8 cellular contexts compared by ENCODE assay signal in the genomic region with DNA sequence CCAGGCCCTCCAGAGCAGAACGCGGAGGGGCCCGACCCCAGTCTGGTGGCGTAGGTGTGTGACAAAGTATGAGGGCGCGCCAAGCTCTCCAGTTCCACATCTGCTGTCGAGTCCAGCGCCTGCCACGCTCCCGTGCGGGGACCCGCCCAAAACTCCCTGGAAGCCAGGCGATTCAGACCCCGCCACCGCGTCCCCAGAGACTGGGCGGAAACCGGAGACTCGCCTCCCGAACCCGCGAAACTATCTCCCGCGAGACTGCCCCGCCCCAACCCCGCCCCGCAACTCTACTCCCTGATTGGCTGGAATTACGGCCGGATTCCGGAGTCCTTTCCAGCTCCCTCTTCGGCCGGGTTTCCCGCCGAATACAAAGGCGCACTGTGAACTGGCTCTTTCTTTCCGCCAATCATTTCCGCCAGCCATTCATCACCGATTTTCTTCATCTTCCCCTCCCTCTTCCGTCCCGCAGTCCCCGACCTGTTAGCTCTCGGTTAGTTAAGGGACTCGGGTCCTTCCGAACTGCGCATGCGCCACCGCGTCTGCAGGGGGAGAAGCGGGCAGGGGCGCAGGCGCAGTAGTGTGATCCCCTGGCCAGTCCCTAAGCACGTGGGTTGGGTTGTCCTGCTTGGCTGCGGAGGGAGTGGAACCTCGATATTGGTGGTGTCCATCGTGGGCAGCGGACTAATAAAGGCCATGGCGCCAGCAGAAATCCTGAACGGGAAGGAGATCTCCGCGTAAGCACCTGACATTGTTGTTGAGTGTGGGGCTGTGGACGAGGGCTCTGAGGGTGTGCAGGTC. TPM values are rescaled to one million over a fixed set of nuclear protein-coding genes. Genes with fewer than 3 reads are reported as not detected.
A peak's percentile ranks its signal among the peaks of the same experiment; 100 is the strongest.
DNase-seq lines count a peak whose midpoint lies in the region; ATAC-seq and TF ChIP-seq lines count a peak whose summit lies in the region.

A gene (plus strand): TSS at position 616 of the 795 bp plus-strand sequence. CDS start 75 bp downstream, at position 691.

- peak within 1 kb of the TSS; percentile 43 to 88 (median 82) for H3K27ac ChIP-seq in heart right ventricle
- peak within 1 kb of the TSS; percentile 82 to 93 (median 85) for H3K27ac ChIP-seq in upper lobe of left lung

- TF ChIP-seq CTCF in GM13976 (IDR thresholded peaks at IDR 0.05; ENCODE audit: borderline replicate concordance, control extremely low read depth, extremely low read depth, insufficient read depth, missing control alignments), result no peak
- TF ChIP-seq CTCF in heart right ventricle (IDR thresholded peaks at IDR 0.05), result no peak
- peak in 3 of 6 experiments; percentile 19 to 52 (median 33) for TF ChIP-seq CTCF in upper lobe of left lung (IDR thresholded peaks at IDR 0.05)

- ATAC-seq in HG02870 (IDR thresholded peaks at IDR 0.05; ENCODE audit: unreplicated experiment) (peak; percentile 78), heart right ventricle (peak; percentile 92 to 97 (median 94)), upper lobe of left lung (ENCODE audit: low FRiP score in 2 of 2) (peak; percentile 97 to 98)

- H3K9me3 ChIP-seq in heart right ventricle, result no peaks in the 10 kb centered on the region
- no peaks in the 10 kb centered on the region for H3K9me3 ChIP-seq in upper lobe of left lung

- peak within 1 kb of the TSS; percentile 54 to 96 (median 68) for H3K4me3 ChIP-seq in heart right ventricle
- H3K4me3 ChIP-seq in upper lobe of left lung, result peak within 1 kb of the TSS; percentile 62 to 85 (median 74)

- intact Hi-C loops in T-helper 1 cell treated with Interleukin-12 subunit alpha and Interleukin-12 subunit beta and Interleukin-4 antibody, amounts not matched to agents 30 ng/mL and 1 ng/mL, for 36 hours (cut with micrococcal nuclease), result loop anchor here (1.0 to 5.0 kb wide), 12 partner anchors 44 to 845 kb away; a partner anchor contains a TSS
- intact Hi-C loops in heart right ventricle (cut with DNase I), result loop anchor here in 3 of 10 donors (5.0 kb wide), 1 partner anchor 46 kb away; no protein-coding TSS in a partner anchor
- intact Hi-C loops in posterior cingulate gyrus (cut with DNase I), result loop anchor here (5.0 kb wide), 2 partner anchors 46 to 79 kb away; a partner anchor contains a TSS

- in situ Hi-C loops in GM13976 (cut with MboI; ENCODE audit: low sequenced_read_pairs, unreplicated experiment), result no loop called here

- DNase-seq in GM13976 (ENCODE audit: low spot score) (peak; percentile 97), NCI-H146 treated with DMSO at 0.1 percent for 48 hours (lab: John Stamatoyannopoulos, UW; ENCODE audit: unreplicated experiment) (peak; percentile 94), amniotic epithelial cell (ENCODE audit: low read depth) (peak; percentile 99), heart right ventricle (peak; percentile 99), posterior cingulate gyrus (peak; percentile 92 to 99 (median 96)), upper lobe of left lung (peak; percentile 96 to 99)

- no peak for TF ChIP-seq EP300 in upper lobe of left lung (IDR thresholded peaks at IDR 0.05)

- no peaks in the 10 kb centered on the region for H3K27me3 ChIP-seq in heart right ventricle
- no peaks in the 10 kb centered on the region for H3K27me3 ChIP-seq in upper lobe of left lung

- WGBS in heart right ventricle, 2 donors, result 0 to 1% methylated on average over 61 of the region's 61 CpGs
- WGBS in upper lobe of left lung, 2 donors, result 0% methylated on average over 43 to 50 of the region's 61 CpGs

- H3K4me1 ChIP-seq in heart right ventricle (peaks cover 3 to 33% (median 16%) of the 10 kb centered on the region in 9 donors), upper lobe of left lung (peaks cover 17 to 28% (median 19%) of the 10 kb centered on the region in 4 donors)

- peak in 3 of 4 donors; percentile 32 to 57 (median 57) for TF ChIP-seq POLR2A in upper lobe of left lung (IDR thresholded peaks at IDR 0.05)

- H3K36me3 ChIP-seq in heart right ventricle (peaks cover 0 to 16% (median 0%) of the 10 kb centered on the region in 9 donors), upper lobe of left lung (peaks cover 0 to 10% (median 2%) of the 10 kb centered on the region in 4 donors)

RNA-seq across cellular contexts. Expression of the gene that starts here (rescaled TPM):
- 168 and 172 TPM in 2 replicates for total RNA-seq in T-helper 1 cell treated with Interleukin-12 subunit alpha and Interleukin-12 subunit beta and Interleukin-4 antibody, amounts not matched to agents 30 ng/mL and 1 ng/mL, for 36 hours
- total RNA-seq in heart right ventricle (10 to 100 TPM; 49.8 to 85.2 (median 66.9) TPM), upper lobe of left lung (10 to 100 TPM; 16.8 to 59.8 (median 29.6) TPM)
- polyA plus RNA-seq in heart right ventricle, result 10 to 100 TPM; 34.5 to 47.7 TPM

Comparison
In these comparisons a context has a peak if more than half of its experiments do, and no peak if none do; other contexts are left out.
1. Peak in every context shown above with its lines: DNase-seq, ATAC-seq, H3K4me3 ChIP-seq and H3K27ac ChIP-seq.